8 cellular contexts compared by ENCODE assay signal in genomic region chr6:63923139-63923739, GRCh38.
DNase-seq lines count a peak whose midpoint lies in the region; ATAC-seq and TF ChIP-seq lines count a peak whose summit lies in the region.

No MANE protein-coding gene starts in this region.

- peaks cover 13% of the 10 kb centered on the region for H3K4me1 ChIP-seq in mucosa of descending colon (ENCODE audit: low read depth)

- peak; percentile 41 for DNase-seq in AG10803 (ENCODE audit: low read depth)
- peak; percentile 42 for DNase-seq in NCI-H345 (lab: John Stamatoyannopoulos, UW)
- no peak for DNase-seq in chondrocyte (ENCODE audit: low spot score)
- no peak for DNase-seq in mucosa of descending colon
- DNase-seq in stimulated activated CD4-positive, alpha-beta T cell treated with anti-CD3 and anti-CD28 coated beads, Interleukin-2, amount 100 ng/mL, for 48 hours: no peak
- no peak for DNase-seq in substantia nigra (lab: John Stamatoyannopoulos, UW)

- no peaks in the 10 kb centered on the region for H3K36me3 ChIP-seq in mucosa of descending colon (ENCODE audit: low read depth)

- no peaks in the 10 kb centered on the region for H3K4me1 Mint-ChIP-seq in chondrocyte (ENCODE audit: low read depth)

- H3K9me3 ChIP-seq in mucosa of descending colon: no peaks in the 10 kb centered on the region

- ATAC-seq in GM18511 (IDR thresholded peaks at IDR 0.05; ENCODE audit: unreplicated experiment): peak; percentile 75
- ATAC-seq in HG02981 (IDR thresholded peaks at IDR 0.05; ENCODE audit: unreplicated experiment): peak; percentile 78
- peak; percentile 64 for ATAC-seq in mucosa of descending colon

- no peak overlapping the region for H3K27ac Mint-ChIP-seq in chondrocyte (ENCODE audit: unreplicated experiment)

- no peaks in the 10 kb centered on the region for H3K9me3 Mint-ChIP-seq in chondrocyte (ENCODE audit: low read depth)

- H3K27ac ChIP-seq in substantia nigra (ENCODE audit: low read depth, low read length, poor library complexity, severe bottlenecking): no peak overlapping the region

- H3K36me3 Mint-ChIP-seq in chondrocyte (ENCODE audit: low read depth): no peaks in the 10 kb centered on the region

- no peak overlapping the region for H3K4me3 ChIP-seq in AG10803 (ENCODE audit: low read length)
- no peak overlapping the region for H3K4me3 ChIP-seq in mucosa of descending colon

- peaks cover 41% of the 10 kb centered on the region for H3K27me3 Mint-ChIP-seq in chondrocyte (ENCODE audit: low read depth)

- TF ChIP-seq CTCF in AG10803 (conservative IDR thresholded peaks at IDR 0.05; ENCODE audit: low read length) (peak; percentile 74), chondrocyte (IDR thresholded peaks at IDR 0.05) (peak; percentile 85), mucosa of descending colon (IDR thresholded peaks at IDR 0.05) (peak; percentile 40)

- intact Hi-C loops in mucosa of descending colon (cut with DNase I, micrococcal nuclease): loop anchor here (5.0 to 10.0 kb wide), 2 partner anchors 159 to 402 kb away; no protein-coding TSS in a partner anchor

- no peak overlapping the region for H3K4me3 Mint-ChIP-seq in chondrocyte (ENCODE audit: unreplicated experiment)

Comparison
In these comparisons a context has a peak if more than half of its experiments do, and no peak if none do; other contexts are left out.
1. DNase-seq: peak in AG10803 (single experiment) and NCI-H345 (single experiment); none in chondrocyte (single experiment), mucosa of descending colon (0 of 3), stimulated activated CD4-positive, alpha-beta T cell treated with anti-CD3 and anti-CD28 coated beads, Interleukin-2, amount 100 ng/mL, for 48 hours (0 of 2) and substantia nigra (0 of 49).
2. Peak in every context shown above with its lines, with median percentiles within 50 percentile points of each other: CTCF ChIP-seq and ATAC-seq.